19 cellular contexts compared by ENCODE assay signal in genomic region chr12:15966426-15966825, GRCh38. TPM values are rescaled to one million over a fixed set of nuclear protein-coding genes. Genes with fewer than 3 reads are reported as not detected.
DNase-seq lines count a peak whose midpoint lies in the region; ATAC-seq and TF ChIP-seq lines count a peak whose summit lies in the region.
"Had no signal": no experiment of that assay in that cellular context is flagged by ENCODE, and none has a peak within 500 bp of the region (broad histone marks: within the 10 kb centered on the region; RNA-seq: fewer than 3 reads in every experiment).

No MANE protein-coding gene starts in this region.

- no peak overlapping the region for H2AK5ac ChIP-seq in H9 (ENCODE audit: insufficient read length, low read length)

- H3K4me2 ChIP-seq in H9 (ENCODE audit: insufficient read depth, insufficient read length, low read length) = no peak overlapping the region
- H3K4me2 ChIP-seq: A549 had no signal

- no peak overlapping the region for H3K56ac ChIP-seq in H9 (ENCODE audit: insufficient read length, low read depth, low read length)

- no peak overlapping the region for H4K8ac ChIP-seq in H9 (replicated peaks; ENCODE audit: insufficient read length, low read depth, low read length)

- H3K18ac ChIP-seq in H9 (ENCODE audit: insufficient read length, low read depth, low read length) = no peak overlapping the region

- no peak overlapping the region for H3K4ac ChIP-seq in H9 (ENCODE audit: low read depth, low read length)

- no peak overlapping the region for H2BK20ac ChIP-seq in H9 (ENCODE audit: low read depth, low read length, poor library complexity, severe bottlenecking)

- H2BK120ac ChIP-seq in H9 (ENCODE audit: low read depth, low read length, poor library complexity, severe bottlenecking) = no peak overlapping the region

- H3K4me1 ChIP-seq in H9 (ENCODE audit: insufficient read depth, low read length) = no peaks in the 10 kb centered on the region; the same call in 1 of the 2 replicates
- H3K4me1 ChIP-seq: left ventricle myocardium inferior had no signal

- no peak overlapping the region for H3K14ac ChIP-seq in H9 (ENCODE audit: insufficient read depth, low read length)

- in situ Hi-C loops in astrocyte of the spinal cord (cut with HindIII; ENCODE audit: low sequenced_read_pairs) = no loop called here

- H3K79me1 ChIP-seq in H9 (ENCODE audit: insufficient read depth, low read depth, low read length, poor library complexity, severe bottlenecking) = no peaks in the 10 kb centered on the region

- no peak overlapping the region for H3K4me3 ChIP-seq in astrocyte of the spinal cord (ENCODE audit: low read depth, low read length)
- H3K4me3 ChIP-seq: A549, left ventricle myocardium inferior had no signal

- no peaks in the 10 kb centered on the region for H3K27me3 ChIP-seq in H9 (ENCODE audit: insufficient read depth, low read length)

- H2BK5ac ChIP-seq in H9 (ENCODE audit: insufficient read length, low read length) = no peak overlapping the region

- H3K27ac Mint-ChIP-seq in H9 = peak overlapping the region in 2 of 3 experiments; percentile 24 to 76; a peak in 3 of 7 replicates
- no peak overlapping the region for H3K27ac Mint-ChIP-seq in activated CD8-positive, alpha-beta T cell treated with anti-CD3 and anti-CD28 coated beads for 36 hours
- H3K27ac Mint-ChIP-seq in activated T-helper 1 cell treated with anti-CD3 and anti-CD28 coated beads, Interleukin-12 subunit alpha, Interleukin-12 subunit beta, Interleukin-2, Interleukin-4 antibody, amounts not matched to agents 30 ng/mL and 10 ng/mL and 1 ng/mL, durations not matched to agents 14 hours and 24 hours and 36 hours = no peak overlapping the region
- H3K27ac Mint-ChIP-seq: activated naive CD8-positive, alpha-beta T cell treated with anti-CD3 and anti-CD28 coated beads, Interleukin-2, amount 10 ng/mL, durations not matched to agents 7 days and 5 days had no signal

- no peak overlapping the region for H3K27ac ChIP-seq in H9 (ENCODE audit: insufficient read length, low read depth, low read length)
- H3K27ac ChIP-seq: A549, left ventricle myocardium inferior had no signal

- DNase-seq in AG08395 (ENCODE audit: low spot score) = peak; percentile 73
- no peak for DNase-seq in H9
- DNase-seq in astrocyte of the spinal cord (ENCODE audit: low read depth, low spot score) = peak; percentile 55
- peak; percentile 84 for DNase-seq in iris pigment epithelial cell (ENCODE audit: low read depth)
- no peak for DNase-seq in activated CD8-positive, alpha-beta T cell treated with anti-CD3 and anti-CD28 coated beads for 36 hours
- no peak for DNase-seq in activated T-helper 1 cell treated with anti-CD3 and anti-CD28 coated beads, Interleukin-12 subunit alpha, Interleukin-12 subunit beta, Interleukin-2, Interleukin-4 antibody, amounts not matched to agents 30 ng/mL and 10 ng/mL and 1 ng/mL, durations not matched to agents 14 hours and 24 hours and 36 hours (ENCODE audit: low spot score)
- DNase-seq: activated CD4-positive, alpha-beta T cell treated with anti-CD3 and anti-CD28 coated beads for 4 hours; activated naive CD8-positive, alpha-beta T cell treated with anti-CD3 and anti-CD28 coated beads, Interleukin-2, amount 10 ng/mL, durations not matched to agents 7 days and 5 days; activated T-cell treated with anti-CD3 and anti-CD28 coated beads, Interleukin-2, amount 50 U/mL, for 1 hour; hypothalamus; left ventricle myocardium inferior; naive B cell; NCI-H1105; NCI-H2227 treated with DMSO at 0.1 percent for 48 hours; SHP77 treated with DMSO at 0.1 percent for 48 hours; substantia nigra had no signal

- no peak overlapping the region for H3K4me3 Mint-ChIP-seq in H9
- H3K4me3 Mint-ChIP-seq in activated CD8-positive, alpha-beta T cell treated with anti-CD3 and anti-CD28 coated beads for 36 hours = no peak overlapping the region
- no peak overlapping the region for H3K4me3 Mint-ChIP-seq in activated T-helper 1 cell treated with anti-CD3 and anti-CD28 coated beads, Interleukin-12 subunit alpha, Interleukin-12 subunit beta, Interleukin-2, Interleukin-4 antibody, amounts not matched to agents 30 ng/mL and 10 ng/mL and 1 ng/mL, durations not matched to agents 14 hours and 24 hours and 36 hours
- H3K4me3 Mint-ChIP-seq: activated naive CD8-positive, alpha-beta T cell treated with anti-CD3 and anti-CD28 coated beads, Interleukin-2, amount 10 ng/mL, durations not matched to agents 7 days and 5 days; naive B cell had no signal

- no peaks in the 10 kb centered on the region for H3K79me2 ChIP-seq in H9 (ENCODE audit: insufficient read depth, low read length)

- CTCF ChIA-PET in activated CD8-positive, alpha-beta T cell treated with anti-CD3 and anti-CD28 coated beads for 36 hours (lab: Charles Lee) = interaction anchor here (1.0 kb wide), 1 partner anchor 12 kb away, joined by 3 read pairs; no protein-coding TSS in a partner anchor

- H3K23ac ChIP-seq in H9 (ENCODE audit: insufficient read length, low read depth, low read length) = no peak overlapping the region

- POLR2A ChIA-PET in activated CD8-positive, alpha-beta T cell treated with anti-CD3 and anti-CD28 coated beads for 36 hours (lab: Charles Lee) = no interaction called here

- no CpG with 5 or more reads among the region's 1 CpG for WGBS in H9 (ENCODE audit: extremely low coverage, insufficient read length, low lambda C conversion rate)

- peaks cover 0 to 11% (median 9%) of the 10 kb centered on the region in 3 experiments; a peak in 3 of 7 replicates for H3K36me3 Mint-ChIP-seq in H9 (ENCODE audit: insufficient read depth in 1 of 3, low read depth in 3 of 3)
- peaks cover 29% of the 10 kb centered on the region for H3K36me3 Mint-ChIP-seq in activated CD8-positive, alpha-beta T cell treated with anti-CD3 and anti-CD28 coated beads for 36 hours (ENCODE audit: low read depth)
- peaks cover 6% of the 10 kb centered on the region for H3K36me3 Mint-ChIP-seq in activated T-helper 1 cell treated with anti-CD3 and anti-CD28 coated beads, Interleukin-12 subunit alpha, Interleukin-12 subunit beta, Interleukin-2, Interleukin-4 antibody, amounts not matched to agents 30 ng/mL and 10 ng/mL and 1 ng/mL, durations not matched to agents 14 hours and 24 hours and 36 hours (ENCODE audit: low read depth)

- no peaks in the 10 kb centered on the region for H3K23me2 ChIP-seq in H9 (ENCODE audit: insufficient read length, low read depth, low read length, poor library complexity, severe bottlenecking)

- TF ChIP-seq CTCF in H9 (conservative IDR thresholded peaks at IDR 0.05) (no peak), astrocyte of the spinal cord (IDR thresholded peaks at IDR 0.05; ENCODE audit: low read depth, low read length) (no peak)
- no peak for TF ChIP-seq CTCF in activated CD8-positive, alpha-beta T cell treated with anti-CD3 and anti-CD28 coated beads for 36 hours (IDR thresholded peaks at IDR 0.05)

- no peaks in the 10 kb centered on the region for H3K27me3 Mint-ChIP-seq in H9 (ENCODE audit: low read depth)
- no peaks in the 10 kb centered on the region for H3K27me3 Mint-ChIP-seq in activated CD8-positive, alpha-beta T cell treated with anti-CD3 and anti-CD28 coated beads for 36 hours
- no peaks in the 10 kb centered on the region for H3K27me3 Mint-ChIP-seq in activated T-helper 1 cell treated with anti-CD3 and anti-CD28 coated beads, Interleukin-12 subunit alpha, Interleukin-12 subunit beta, Interleukin-2, Interleukin-4 antibody, amounts not matched to agents 30 ng/mL and 10 ng/mL and 1 ng/mL, durations not matched to agents 14 hours and 24 hours and 36 hours (ENCODE audit: insufficient read depth)
- H3K27me3 Mint-ChIP-seq: activated naive CD8-positive, alpha-beta T cell treated with anti-CD3 and anti-CD28 coated beads, Interleukin-2, amount 10 ng/mL, durations not matched to agents 7 days and 5 days; naive B cell had no signal

- H3K9me3 ChIP-seq in H9 (ENCODE audit: control insufficient read depth, low read depth, low read length) = no peaks in the 10 kb centered on the region
- H3K9me3 ChIP-seq: A549, left ventricle myocardium inferior had no signal

- H4K5ac ChIP-seq in H9 (ENCODE audit: insufficient read length, low read depth, low read length) = no peak overlapping the region

- no peak overlapping the region for H2BK15ac ChIP-seq in H9 (ENCODE audit: low read depth, low read length)

- no peak overlapping the region for H2BK12ac ChIP-seq in H9 (ENCODE audit: insufficient read length, low read depth, low read length)

- H3K4me1 Mint-ChIP-seq in H9 = peaks cover 7 to 14% of the 10 kb centered on the region in 2 experiments
- no peaks in the 10 kb centered on the region for H3K4me1 Mint-ChIP-seq in activated CD8-positive, alpha-beta T cell treated with anti-CD3 and anti-CD28 coated beads for 36 hours (ENCODE audit: low read depth)
- H3K4me1 Mint-ChIP-seq in activated T-helper 1 cell treated with anti-CD3 and anti-CD28 coated beads, Interleukin-12 subunit alpha, Interleukin-12 subunit beta, Interleukin-2, Interleukin-4 antibody, amounts not matched to agents 30 ng/mL and 10 ng/mL and 1 ng/mL, durations not matched to agents 14 hours and 24 hours and 36 hours (ENCODE audit: low read depth) = no peaks in the 10 kb centered on the region
- H3K4me1 Mint-ChIP-seq: activated naive CD8-positive, alpha-beta T cell treated with anti-CD3 and anti-CD28 coated beads, Interleukin-2, amount 10 ng/mL, durations not matched to agents 7 days and 5 days; naive B cell had no signal

- no peak overlapping the region for H4K91ac ChIP-seq in H9 (ENCODE audit: insufficient read length, low read depth, low read length)

- no peak for ATAC-seq in activated CD8-positive, alpha-beta T cell treated with anti-CD3 and anti-CD28 coated beads for 36 hours
- ATAC-seq in GM21737 (IDR thresholded peaks at IDR 0.05; ENCODE audit: unreplicated experiment) (no peak), HG02885 (IDR thresholded peaks at IDR 0.05; ENCODE audit: poor library complexity, unreplicated experiment) (no peak)
- ATAC-seq: A549 had no signal

- no peak overlapping the region for H3T11ph ChIP-seq in H9 (ENCODE audit: low read length)

- no peaks in the 10 kb centered on the region for H3K9me3 Mint-ChIP-seq in H9
- no peaks in the 10 kb centered on the region for H3K9me3 Mint-ChIP-seq in activated CD8-positive, alpha-beta T cell treated with anti-CD3 and anti-CD28 coated beads for 36 hours
- no peaks in the 10 kb centered on the region for H3K9me3 Mint-ChIP-seq in activated T-helper 1 cell treated with anti-CD3 and anti-CD28 coated beads, Interleukin-12 subunit alpha, Interleukin-12 subunit beta, Interleukin-2, Interleukin-4 antibody, amounts not matched to agents 30 ng/mL and 10 ng/mL and 1 ng/mL, durations not matched to agents 14 hours and 24 hours and 36 hours
- H3K9me3 Mint-ChIP-seq: activated naive CD8-positive, alpha-beta T cell treated with anti-CD3 and anti-CD28 coated beads, Interleukin-2, amount 10 ng/mL, durations not matched to agents 7 days and 5 days; naive B cell had no signal

- no peak overlapping the region for H2AFZ ChIP-seq in H9 (ENCODE audit: low read length)

- H4K20me1 ChIP-seq in H9 (ENCODE audit: control insufficient read depth, insufficient read depth, insufficient read length) = no peaks in the 10 kb centered on the region

- intact Hi-C loops in activated CD8-positive, alpha-beta T cell treated with anti-CD3 and anti-CD28 coated beads for 36 hours (cut with micrococcal nuclease) = no loop called here
- intact Hi-C loops in activated T-helper 1 cell treated with anti-CD3 and anti-CD28 coated beads, Interleukin-12 subunit alpha, Interleukin-12 subunit beta, Interleukin-2, Interleukin-4 antibody, amounts not matched to agents 30 ng/mL and 10 ng/mL and 1 ng/mL, durations not matched to agents 14 hours and 24 hours and 36 hours (cut with micrococcal nuclease) = no loop called here

- H3K9ac ChIP-seq in H9 (ENCODE audit: extremely low read depth, insufficient read length, low read length) = no peak overlapping the region

RNA-seq across cellular contexts. Expression of gene DERA, which starts 55.3 kb away (rescaled TPM):
- 20.5 and 20.9 TPM in 2 replicates for total RNA-seq in H9 (2021)
- total RNA-seq in activated CD8-positive, alpha-beta T cell treated with anti-CD3 and anti-CD28 coated beads for 36 hours = 10 to 100 TPM; 24.5 to 28.3 TPM
- 15.3 and 17.1 TPM in 2 replicates for total RNA-seq in activated T-helper 1 cell treated with anti-CD3 and anti-CD28 coated beads, Interleukin-12 subunit alpha, Interleukin-12 subunit beta, Interleukin-2, Interleukin-4 antibody, amounts not matched to agents 30 ng/mL and 10 ng/mL and 1 ng/mL, durations not matched to agents 14 hours and 24 hours and 36 hours

Comparison
In these comparisons a context has a peak if more than half of its experiments do, and no peak if none do; other contexts are left out.
1. DNase-seq: peak in AG08395 (single experiment), astrocyte of the spinal cord (single experiment) and iris pigment epithelial cell (single experiment); none in H9 (single experiment), activated CD8-positive, alpha-beta T cell treated with anti-CD3 and anti-CD28 coated beads for 36 hours (single experiment) and activated T-helper 1 cell treated with anti-CD3 and anti-CD28 coated beads, Interleukin-12 subunit alpha, Interleukin-12 subunit beta, Interleukin-2, Interleukin-4 antibody, amounts not matched to agents 30 ng/mL and 10 ng/mL and 1 ng/mL, durations not matched to agents 14 hours and 24 hours and 36 hours (single experiment).
2. H3K27ac Mint-ChIP-seq: peak in H9 (2 of 3); none in activated CD8-positive, alpha-beta T cell treated with anti-CD3 and anti-CD28 coated beads for 36 hours (single experiment) and activated T-helper 1 cell treated with anti-CD3 and anti-CD28 coated beads, Interleukin-12 subunit alpha, Interleukin-12 subunit beta, Interleukin-2, Interleukin-4 antibody, amounts not matched to agents 30 ng/mL and 10 ng/mL and 1 ng/mL, durations not matched to agents 14 hours and 24 hours and 36 hours (single experiment).